ENCODE assay signal across 9 cellular contexts in the genomic region with DNA sequence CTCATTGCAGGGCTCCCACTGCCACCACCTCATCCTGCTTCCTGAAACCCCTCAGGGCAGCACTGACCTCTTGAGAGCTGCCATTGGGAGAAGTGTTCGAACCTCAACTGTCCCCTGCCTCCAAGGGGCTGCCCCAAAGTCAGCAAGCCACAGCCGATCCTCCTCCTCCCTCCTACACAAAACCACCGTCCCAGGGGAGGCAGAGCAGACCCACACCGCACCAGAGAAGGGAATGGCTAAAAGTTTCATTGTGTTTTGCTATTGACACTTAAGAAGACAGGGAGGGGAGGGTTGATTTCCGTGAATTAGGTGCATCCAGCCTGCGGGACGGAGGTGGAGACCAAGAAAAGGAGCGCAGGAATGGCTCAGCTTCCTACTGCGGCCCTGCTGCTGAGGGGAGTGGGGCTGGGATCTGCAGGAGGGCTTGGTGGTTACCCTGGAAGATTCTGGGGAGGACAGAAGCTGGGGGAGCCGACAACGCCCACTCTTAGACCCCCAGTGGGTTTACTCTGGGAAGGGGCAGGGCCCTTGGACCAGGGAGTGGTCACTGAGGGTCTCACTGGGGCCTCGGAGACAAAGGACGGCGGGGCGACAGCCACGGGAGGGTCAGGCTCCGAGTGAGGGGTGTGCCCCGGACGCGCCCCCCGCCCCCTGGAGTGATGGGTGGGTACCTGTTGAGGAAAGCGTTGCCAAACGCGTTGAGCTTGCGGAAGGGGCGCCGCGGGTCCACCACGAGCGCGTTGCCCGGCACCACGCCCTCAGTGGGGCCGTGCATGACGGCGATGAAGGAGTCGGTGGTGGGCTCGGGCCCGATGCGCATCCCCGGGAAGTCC. TPM values are rescaled to one million over a fixed set of nuclear protein-coding genes. Genes with fewer than 3 reads are reported as not detected.
DNase-seq lines count a peak whose midpoint lies in the region; ATAC-seq, FAIRE-seq and TF ChIP-seq lines count a peak whose summit lies in the region.
"Had no signal": no experiment of that assay in that cellular context is flagged by ENCODE, and none has a peak within 500 bp of the region (broad histone marks: within the 10 kb centered on the region; RNA-seq: fewer than 3 reads in every experiment).

No MANE protein-coding gene starts in this region.

- CTCF ChIA-PET in K562 (lab: Yijun Ruan, JAX; ENCODE audit: low intra/inter-chr PET ratio) = no interaction called here

- peak overlapping the region; percentile 86 to 98 (median 92) for H3K27ac Mint-ChIP-seq in IgD-negative memory B cell

- no peak for FAIRE-seq in K562 (lab: Jason Lieb, UNC)

- H2AFZ ChIP-seq in K562 (ENCODE audit: low read depth, low read length) = peak overlapping the region; percentile 92

- TF ChIP-seq POLR2A in K562 (conservative IDR thresholded peaks at IDR 0.05) (no peak), lower leg skin (IDR thresholded peaks at IDR 0.05) (no peak)

- no TSS peak for BruUV-seq in K562 (replicated peaks; lab: Mats Ljungman, UMichigan)

- TF ChIP-seq CTCF in K562 (IDR thresholded peaks at IDR 0.05 in 2 of 3, conservative IDR thresholded peaks at IDR 0.05 in 1 of 3; ENCODE audit: insufficient read depth in 2 of 3, low read depth in 1 of 3, low read length in 3 of 3) (no peak), lower leg skin (IDR thresholded peaks at IDR 0.05) (no peak), tibial artery (IDR thresholded peaks at IDR 0.05) (no peak)

- peaks cover 15% of the 10 kb centered on the region for H3K36me3 Mint-ChIP-seq in IgD-negative memory B cell

- peak overlapping the region; percentile 95 for H3K4me2 ChIP-seq in K562 (ENCODE audit: insufficient read depth, low read length)

- TF ChIP-seq EP300 in K562 (IDR thresholded peaks at IDR 0.05; ENCODE audit: low read length) = no peak

- H3K36me3 ChIP-seq in K562 (ENCODE audit: control insufficient read depth, insufficient read depth, low read length) (peaks cover 27% of the 10 kb centered on the region; the same call in 2 of the 3 replicates), tibial artery (peaks cover 9 to 23% (median 15%) of the 10 kb centered on the region in 3 donors)

- ATAC-seq in K562 = peak; percentile 11

- H3K4me1 Mint-ChIP-seq in IgD-negative memory B cell = peaks cover 46 to 54% (median 47%) of the 10 kb centered on the region in 3 donors

- peaks cover 14% of the 10 kb centered on the region; the same call in 1 of the 2 replicates for H4K20me1 ChIP-seq in K562 (replicated peaks; ENCODE audit: control insufficient read depth, insufficient read depth, low read length)

- H3K4me3 ChIP-seq in K562 = peak overlapping the region; percentile 71
- H3K4me3 ChIP-seq in lower leg skin (ENCODE audit: low read depth, poor library complexity, severe bottlenecking) = peak overlapping the region; percentile 65
- peak overlapping the region; percentile 66 to 71 for H3K4me3 ChIP-seq in tibial artery

- TF ChIP-seq RAD21 in K562 (CRISPR knock-in tag; conservative IDR thresholded peaks at IDR 0.05 in 1 of 2, IDR thresholded peaks at IDR 0.05 in 1 of 2) = no peak

- H3K9me3 Mint-ChIP-seq in IgD-negative memory B cell = no peaks in the 10 kb centered on the region

- H3K27me3 ChIP-seq in K562 (ENCODE audit: control insufficient read depth in 2 of 2, insufficient read depth in 2 of 2, low read length in 2 of 2) (no peaks in the 10 kb centered on the region), tibial artery (no peaks in the 10 kb centered on the region)

- H3K79me2 ChIP-seq in K562 (ENCODE audit: control insufficient read depth, insufficient read depth, low read length) = peaks cover 56% of the 10 kb centered on the region

- POLR2A ChIA-PET in K562 (lab: Yijun Ruan, JAX) = interaction anchor here (0.5 to 9.0 kb wide), 17 partner anchors 12 to 600 kb away, joined by 3 to 109 read pairs (median 4); a partner anchor contains a TSS

- H3K27ac ChIP-seq in K562 (ENCODE audit: extremely low read depth, low read depth, low read length) = peak overlapping the region; percentile 57
- H3K27ac ChIP-seq in tibial artery = peak overlapping the region; percentile 81 to 97

- peak overlapping the region; percentile 70 to 99 for H3K9ac ChIP-seq in K562 (ENCODE audit: insufficient read depth in 1 of 2, low read depth in 2 of 2, low read length in 2 of 2)

- H3K4me1 ChIP-seq in K562 (replicated peaks in 1 of 2; ENCODE audit: control insufficient read depth in 2 of 2, insufficient read depth in 2 of 2, low read length in 2 of 2) (peaks cover 26 to 57% of the 10 kb centered on the region in 2 experiments), tibial artery (peaks cover 0 to 75% (median 51%) of the 10 kb centered on the region in 4 donors)

- no peaks in the 10 kb centered on the region for H3K9me1 ChIP-seq in K562 (ENCODE audit: control insufficient read depth, insufficient read depth, low read length)

- peak; percentile 68 for DNase-seq in NCI-H748 (lab: John Stamatoyannopoulos, UW; ENCODE audit: unreplicated experiment)
- DNase-seq in NCI-H748 treated with DMSO at 0.1 percent for 48 hours (lab: John Stamatoyannopoulos, UW) = no peak
- peak in 3 of 4 experiments; percentile 35 to 53 (median 48) for DNase-seq in K562 (ENCODE audit: extremely low read depth in 1 of 4, low spot score in 3 of 4)
- DNase-seq in lower leg skin (ENCODE audit: low spot score in 2 of 2) = no peak
- no peak for DNase-seq in tibial artery
- DNase-seq in medulla oblongata (ENCODE audit: extremely low spot score) = no peak
- DNase-seq in HCEC 1CT = no peak

- peaks cover 2% of the 10 kb centered on the region for H3K27me3 Mint-ChIP-seq in IgD-negative memory B cell

- H3K9me3 ChIP-seq in K562 (replicated peaks; ENCODE audit: control insufficient read depth, insufficient read depth, low read depth, low read length) = no peaks in the 10 kb centered on the region
- no peaks in the 10 kb centered on the region for H3K9me3 ChIP-seq in tibial artery

- H3K4me3 Mint-ChIP-seq in IgD-negative memory B cell = peak overlapping the region; percentile 94 to 99 (median 97)

- intact Hi-C loops in K562 (cut with micrococcal nuclease) = no loop called here
- intact Hi-C loops in lower leg skin (cut with DNase I; ENCODE audit: low total_unique reads) = no loop called here
- intact Hi-C loops in tibial artery (cut with DNase I; ENCODE audit: low total_unique reads) = no loop called here

- in situ Hi-C loops in K562 (cut with MboI) = no loop called here

- WGBS in K562 (ENCODE audit: insufficient coverage, low coverage, missing lambda C conversion rate) = under 1% methylated on average over 31 of the region's 41 CpGs
- 0% methylated on average over 10 to 27 of the region's 41 CpGs for WGBS in lower leg skin, 2 donors

RNA-seq across cellular contexts. Expression of a gene that starts 0.8 kb away (rescaled TPM):
- polyA plus RNA-seq in IgD-negative memory B cell = 210 TPM
- 20.8 and 92.1 TPM in 2 replicates for total RNA-seq in K562 (2011; cell fraction: chromatin; rRNA removed; ENCODE audit: low replicate concordance)
- 57.7 and 64.3 TPM in 2 replicates for total RNA-seq in K562 (2011; cell fraction: nucleolus; rRNA removed)
- total RNA-seq in K562 (2011; cell fraction: nucleoplasm; rRNA removed) = 24.2 and 37.8 TPM in 2 replicates
- 39.1 and 40.0 TPM in 2 replicates for total RNA-seq in K562 (2014; rRNA removed)
- 7.2 and 11.5 TPM in 2 replicates for total RNA-seq in K562 (2014; rRNA removed; fragmentation: Illumina TruSeq; extraction: Trizol)
- 12.7 and 12.9 TPM in 2 replicates for total RNA-seq in K562 (2015; rRNA removed; fragmentation: Illumina TruSeq; extraction: Trizol)
- 65.0 and 69.6 TPM in 2 replicates for total RNA-seq in K562 (2021)
- 16.4 and 34.2 TPM in 2 replicates for polyA plus RNA-seq in K562 (2011; rRNA removed)
- 30.6 and 56.6 TPM in 2 replicates for polyA plus RNA-seq in K562 (2011; cell fraction: cytosol; rRNA removed)
- polyA plus RNA-seq in K562 (2011; cell fraction: nucleus; rRNA removed) = 30.2 and 48.9 TPM in 2 replicates
- polyA plus RNA-seq in K562 (2012) = 38.5 and 52.8 TPM in 2 replicates
- 41.0 and 45.1 TPM in 2 replicates for polyA plus RNA-seq in K562 (2014; fragmentation: Illumina TruSeq; extraction: Trizol)
- polyA plus RNA-seq in K562 (2014; fragmentation: Nextera tagmentation; extraction: Ambion mirVana) = under 1 TPM; 0.46 to 0.59 TPM
- 26.8 and 27.3 TPM in 2 replicates for polyA plus RNA-seq in K562 (2014; rRNA removed)
- polyA minus RNA-seq in K562 (2011; rRNA and poly(A)+ RNA removed) = 26.8 and 39.2 TPM in 2 replicates
- 50.9 and 64.3 TPM in 2 replicates for polyA minus RNA-seq in K562 (2011; cell fraction: cytosol; rRNA and poly(A)+ RNA removed)
- 17.4 and 22.8 TPM in 2 replicates for polyA minus RNA-seq in K562 (2011; cell fraction: nucleus; rRNA and poly(A)+ RNA removed)
- total RNA-seq in lower leg skin = 10 to 100 TPM; 81.0 to 98.9 (median 90.5) TPM

RNA-seq across cellular contexts. Expression of a gene that starts 33.2 kb away (rescaled TPM):
- polyA plus RNA-seq in IgD-negative memory B cell = 0.15 TPM
- total RNA-seq in K562 (2011; cell fraction: chromatin; rRNA removed; ENCODE audit: low replicate concordance) = 19.1 and 64.6 TPM in 2 replicates
- total RNA-seq in K562 (2011; cell fraction: nucleolus; rRNA removed) = 33.3 and 37.9 TPM in 2 replicates
- 16.2 and 19.7 TPM in 2 replicates for total RNA-seq in K562 (2011; cell fraction: nucleoplasm; rRNA removed)
- total RNA-seq in K562 (2014; rRNA removed) = 4.0 and 7.1 TPM in 2 replicates
- total RNA-seq in K562 (2014; rRNA removed; fragmentation: Illumina TruSeq; extraction: Trizol) = 0.99 and 1.1 TPM in 2 replicates
- total RNA-seq in K562 (2015; rRNA removed; fragmentation: Illumina TruSeq; extraction: Trizol) = 2.1 and 2.5 TPM in 2 replicates
- 7.4 and 8.8 TPM in 2 replicates for total RNA-seq in K562 (2021)
- 2.2 and 3.6 TPM in 2 replicates for polyA plus RNA-seq in K562 (2011; rRNA removed)
- polyA plus RNA-seq in K562 (2011; cell fraction: cytosol; rRNA removed) = 2.0 and 4.5 TPM in 2 replicates
- polyA plus RNA-seq in K562 (2011; cell fraction: nucleus; rRNA removed) = 15.1 and 28.5 TPM in 2 replicates
- 4.7 and 6.3 TPM in 2 replicates for polyA plus RNA-seq in K562 (2012)
- 1.8 and 4.6 TPM in 2 replicates for polyA plus RNA-seq in K562 (2014; fragmentation: Illumina TruSeq; extraction: Trizol)
- polyA plus RNA-seq in K562 (2014; fragmentation: Nextera tagmentation; extraction: Ambion mirVana) = under 1 TPM; 0.04 to 0.08 TPM
- polyA plus RNA-seq in K562 (2014; rRNA removed) = 7.9 and 11.8 TPM in 2 replicates
- 2.1 and 3.0 TPM in 2 replicates for polyA minus RNA-seq in K562 (2011; rRNA and poly(A)+ RNA removed)
- 3.2 and 3.5 TPM in 2 replicates for polyA minus RNA-seq in K562 (2011; cell fraction: cytosol; rRNA and poly(A)+ RNA removed)
- polyA minus RNA-seq in K562 (2011; cell fraction: nucleus; rRNA and poly(A)+ RNA removed) = 12.1 and 12.2 TPM in 2 replicates
- total RNA-seq in lower leg skin = 10 to 100 TPM; 40.3 to 81.3 (median 50.1) TPM

RNA-seq across cellular contexts. Expression of a gene that starts 39.4 kb away (rescaled TPM):
- 3.9 TPM for polyA plus RNA-seq in IgD-negative memory B cell
- total RNA-seq in K562 (2011; cell fraction: chromatin; rRNA removed; ENCODE audit: low replicate concordance) = 50.6 and 183 TPM in 2 replicates
- 131 and 133 TPM in 2 replicates for total RNA-seq in K562 (2011; cell fraction: nucleolus; rRNA removed)
- total RNA-seq in K562 (2011; cell fraction: nucleoplasm; rRNA removed) = 70.0 and 70.2 TPM in 2 replicates
- total RNA-seq in K562 (2014; rRNA removed) = 22.2 and 22.4 TPM in 2 replicates
- total RNA-seq in K562 (2014; rRNA removed; fragmentation: Illumina TruSeq; extraction: Trizol) = 3.2 and 3.6 TPM in 2 replicates
- 6.2 and 7.7 TPM in 2 replicates for total RNA-seq in K562 (2015; rRNA removed; fragmentation: Illumina TruSeq; extraction: Trizol)
- total RNA-seq in K562 (2021) = 37.7 and 45.9 TPM in 2 replicates
- polyA plus RNA-seq in K562 (2011; rRNA removed) = 4.6 and 11.2 TPM in 2 replicates
- 6.2 and 17.3 TPM in 2 replicates for polyA plus RNA-seq in K562 (2011; cell fraction: cytosol; rRNA removed)
- 42.8 and 78.0 TPM in 2 replicates for polyA plus RNA-seq in K562 (2011; cell fraction: nucleus; rRNA removed)
- polyA plus RNA-seq in K562 (2012) = 22.5 and 32.9 TPM in 2 replicates
- 5.2 and 15.8 TPM in 2 replicates for polyA plus RNA-seq in K562 (2014; fragmentation: Illumina TruSeq; extraction: Trizol)
- polyA plus RNA-seq in K562 (2014; fragmentation: Nextera tagmentation; extraction: Ambion mirVana) = under 1 TPM; 0.25 to 0.53 TPM
- polyA plus RNA-seq in K562 (2014; rRNA removed) = 21.0 and 21.6 TPM in 2 replicates
- polyA minus RNA-seq in K562 (2011; rRNA and poly(A)+ RNA removed) = 5.7 and 7.2 TPM in 2 replicates
- 18.2 and 19.4 TPM in 2 replicates for polyA minus RNA-seq in K562 (2011; cell fraction: cytosol; rRNA and poly(A)+ RNA removed)
- polyA minus RNA-seq in K562 (2011; cell fraction: nucleus; rRNA and poly(A)+ RNA removed) = 45.1 and 49.8 TPM in 2 replicates
- 100 to 1,000 TPM in 1 of 4 donors, 10 to 100 TPM in 3; 73.8 to 118 (median 91.2) TPM for total RNA-seq in lower leg skin

RNA-seq across cellular contexts. Expression of a gene that starts 46.9 kb away (rescaled TPM):
- 11.4 TPM for polyA plus RNA-seq in IgD-negative memory B cell
- 18.6 and 35.5 TPM in 2 replicates for total RNA-seq in K562 (2011; cell fraction: chromatin; rRNA removed; ENCODE audit: low replicate concordance)
- total RNA-seq in K562 (2011; cell fraction: nucleolus; rRNA removed) = 16.1 and 22.7 TPM in 2 replicates
- total RNA-seq in K562 (2011; cell fraction: nucleoplasm; rRNA removed) = 17.8 and 18.6 TPM in 2 replicates
- total RNA-seq in K562 (2014; rRNA removed) = 3.3 and 5.2 TPM in 2 replicates
- 1.8 and 3.2 TPM in 2 replicates for total RNA-seq in K562 (2014; rRNA removed; fragmentation: Illumina TruSeq; extraction: Trizol)
- 2.5 and 2.6 TPM in 2 replicates for total RNA-seq in K562 (2015; rRNA removed; fragmentation: Illumina TruSeq; extraction: Trizol)
- 6.4 and 7.8 TPM in 2 replicates for total RNA-seq in K562 (2021)
- 7.3 and 11.1 TPM in 2 replicates for polyA plus RNA-seq in K562 (2011; rRNA removed)
- polyA plus RNA-seq in K562 (2011; cell fraction: cytosol; rRNA removed) = 9.0 and 9.1 TPM in 2 replicates
- 46.9 and 48.0 TPM in 2 replicates for polyA plus RNA-seq in K562 (2011; cell fraction: nucleus; rRNA removed)
- 5.8 and 10.7 TPM in 2 replicates for polyA plus RNA-seq in K562 (2012)
- 5.1 and 5.2 TPM in 2 replicates for polyA plus RNA-seq in K562 (2014; fragmentation: Illumina TruSeq; extraction: Trizol)
- under 1 TPM; 0.10 to 0.13 TPM for polyA plus RNA-seq in K562 (2014; fragmentation: Nextera tagmentation; extraction: Ambion mirVana)
- 5.1 and 6.1 TPM in 2 replicates for polyA plus RNA-seq in K562 (2014; rRNA removed)
- polyA minus RNA-seq in K562 (2011; rRNA and poly(A)+ RNA removed) = 3.4 and 4.0 TPM in 2 replicates
- polyA minus RNA-seq in K562 (2011; cell fraction: cytosol; rRNA and poly(A)+ RNA removed) = 3.6 and 3.9 TPM in 2 replicates
- polyA minus RNA-seq in K562 (2011; cell fraction: nucleus; rRNA and poly(A)+ RNA removed) = 4.8 and 5.9 TPM in 2 replicates
- total RNA-seq in lower leg skin = 10 to 100 TPM; 21.8 to 43.6 (median 34.0) TPM

RNA-seq across cellular contexts. Expression of a gene that starts 58.1 kb away (rescaled TPM):
- polyA plus RNA-seq in IgD-negative memory B cell = not detected
- total RNA-seq in K562 (2011; cell fraction: chromatin; rRNA removed; ENCODE audit: low replicate concordance) = not detected in 2 replicates
- not detected in 2 replicates for total RNA-seq in K562 (2011; cell fraction: nucleolus; rRNA removed)
- not detected in 2 replicates for total RNA-seq in K562 (2011; cell fraction: nucleoplasm; rRNA removed)
- total RNA-seq in K562 (2014; rRNA removed) = not detected in 2 replicates
- not detected in 2 replicates for total RNA-seq in K562 (2014; rRNA removed; fragmentation: Illumina TruSeq; extraction: Trizol)
- total RNA-seq in K562 (2015; rRNA removed; fragmentation: Illumina TruSeq; extraction: Trizol) = 0.22 TPM in 1 of 2 replicates, not detected in the other
- total RNA-seq in K562 (2021) = not detected in 2 replicates
- not detected in 2 replicates for polyA plus RNA-seq in K562 (2011; rRNA removed)
- polyA plus RNA-seq in K562 (2011; cell fraction: cytosol; rRNA removed) = not detected in 2 replicates
- polyA plus RNA-seq in K562 (2011; cell fraction: nucleus; rRNA removed) = 0.74 and 0.88 TPM in 2 replicates
- not detected in 2 replicates for polyA plus RNA-seq in K562 (2012)
- polyA plus RNA-seq in K562 (2014; fragmentation: Illumina TruSeq; extraction: Trizol) = not detected in 2 replicates
- under 1 TPM in 1 of 2 experiments, not detected in 1; 0.17 TPM for polyA plus RNA-seq in K562 (2014; fragmentation: Nextera tagmentation; extraction: Ambion mirVana)
- 1.4 TPM in 1 of 2 replicates, not detected in the other for polyA plus RNA-seq in K562 (2014; rRNA removed)
- not detected in 2 replicates for polyA minus RNA-seq in K562 (2011; rRNA and poly(A)+ RNA removed)
- not detected in 2 replicates for polyA minus RNA-seq in K562 (2011; cell fraction: cytosol; rRNA and poly(A)+ RNA removed)
- not detected in 2 replicates for polyA minus RNA-seq in K562 (2011; cell fraction: nucleus; rRNA and poly(A)+ RNA removed)
- not detected for total RNA-seq in lower leg skin
- total RNA-seq: dermis microvascular lymphatic vessel endothelial cell had no signal

Comparison
In these comparisons a context has a peak if more than half of its experiments do, and no peak if none do; other contexts are left out.
1. DNase-seq: peak in NCI-H748 (single experiment) and K562 (3 of 4); none in NCI-H748 treated with DMSO at 0.1 percent for 48 hours (single experiment), lower leg skin (0 of 2), tibial artery (0 of 2), medulla oblongata (single experiment) and HCEC 1CT (single experiment).
2. Peak in every context shown above with its lines, with median percentiles within 50 percentile points of each other: H3K4me3 ChIP-seq.